ENCODE assay signal across 8 cellular contexts in the genomic region with DNA sequence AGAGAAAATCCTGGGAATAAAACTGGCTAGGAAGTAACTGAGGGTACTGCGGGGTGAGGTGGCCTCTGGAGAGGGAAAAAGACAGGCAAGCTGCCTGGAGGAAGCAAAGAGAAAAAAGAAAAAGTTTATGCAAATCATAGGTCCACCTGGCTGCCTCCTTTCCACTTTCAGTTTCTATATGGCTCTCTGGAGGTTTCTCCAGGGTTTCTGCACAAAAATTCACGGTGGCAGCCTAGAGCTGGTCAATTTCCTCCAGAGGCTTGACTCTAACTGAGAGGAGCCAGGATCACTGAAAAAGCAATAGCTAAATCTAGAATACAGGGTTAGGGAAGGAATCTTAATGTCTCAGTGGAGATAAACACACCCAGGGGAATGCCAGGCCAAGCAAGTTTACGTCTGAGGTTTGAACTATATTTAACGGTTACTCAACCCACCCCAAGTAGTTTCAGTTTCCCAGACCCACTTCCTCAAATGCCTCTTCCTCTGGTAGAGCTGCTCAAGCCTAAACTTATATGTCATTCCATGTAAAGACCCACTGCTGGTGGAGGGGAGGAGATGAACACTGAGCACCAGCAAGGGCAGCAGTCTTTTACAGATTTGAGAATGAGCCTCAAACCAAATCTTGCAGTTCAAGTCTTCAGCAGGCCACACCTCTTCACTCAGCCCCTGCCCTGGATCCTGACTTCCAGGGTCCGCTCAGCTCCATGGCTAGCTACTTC. TPM values are rescaled to one million over a fixed set of nuclear protein-coding genes. Genes with fewer than 3 reads are reported as not detected.
A peak's percentile ranks its signal among the peaks of the same experiment; 100 is the strongest.
DNase-seq lines count a peak whose midpoint lies in the region; ATAC-seq and TF ChIP-seq lines count a peak whose summit lies in the region.

No MANE protein-coding gene starts in this region.

- POLR2A ChIA-PET in Caco-2 (lab: Charles Lee), result no interaction called here

- H3K27ac Mint-ChIP-seq in Caco-2 (ENCODE audit: unreplicated experiment), result no peak overlapping the region

- H3K4me1 Mint-ChIP-seq in Caco-2 (ENCODE audit: low read depth, unreplicated experiment), result no peaks in the 10 kb centered on the region

- H3K9me3 ChIP-seq in mucosa of rectum (ENCODE audit: control insufficient read depth in 2 of 2, low read length in 2 of 2) (no peaks in the 10 kb centered on the region), Caco-2 (no peaks in the 10 kb centered on the region)

- peak overlapping the region; percentile 75 for H3K4me3 ChIP-seq in ACC112 (ENCODE audit: low read depth, low read length)
- H3K4me3 ChIP-seq in mucosa of rectum (ENCODE audit: low read length in 2 of 2), result peak overlapping the region; percentile 60 to 65
- H3K4me3 ChIP-seq in Caco-2 (ENCODE audit: low read depth, low read length), result no peak overlapping the region

- H3K27ac ChIP-seq in ACC112 (ENCODE audit: low read depth, low read length) (peak overlapping the region; percentile 78), caudate nucleus (ENCODE audit: low read depth, low read length) (peak overlapping the region; percentile 28), mucosa of rectum (ENCODE audit: low read depth in 2 of 2, low read length in 2 of 2) (peak overlapping the region; percentile 74 to 77)

- intact Hi-C loops in Caco-2 (cut with micrococcal nuclease; ENCODE audit: unreplicated experiment), result no loop called here

- H3K4me3 Mint-ChIP-seq in Caco-2 (ENCODE audit: unreplicated experiment), result no peak overlapping the region

- H2AFZ ChIP-seq in ACC112 (ENCODE audit: low read length, unreplicated experiment), result peak overlapping the region; percentile 76

- H3K36me3 Mint-ChIP-seq in Caco-2 (ENCODE audit: insufficient read depth, unreplicated experiment), result no peaks in the 10 kb centered on the region

- H3K9ac ChIP-seq in mucosa of rectum (ENCODE audit: low read depth in 1 of 2, low read length in 2 of 2), result peak overlapping the region; percentile 18 to 44

- H3K4me1 ChIP-seq in ACC112 (ENCODE audit: control insufficient read depth, insufficient read depth, low read length, unreplicated experiment) (peaks cover 41% of the 10 kb centered on the region), mucosa of rectum (ENCODE audit: control insufficient read depth in 2 of 2, insufficient read depth in 2 of 2, low read length in 2 of 2) (peaks cover 14 to 16% of the 10 kb centered on the region in 2 donors), Caco-2 (no peaks in the 10 kb centered on the region)

- ATAC-seq in GM18867 (IDR thresholded peaks at IDR 0.05; ENCODE audit: unreplicated experiment) (peak; percentile 59), HG03039 (IDR thresholded peaks at IDR 0.05; ENCODE audit: unreplicated experiment) (peak; percentile 63)

- DNase-seq in RPMI8226 (peak; percentile 83), caudate nucleus (lab: John Stamatoyannopoulos, UW) (peak in 2 of 61 donors; percentile 10 to 29), Caco-2 (no peak), NCI-H510A (lab: John Stamatoyannopoulos, UW) (no peak)

- BruUV-seq in Caco-2 (replicated peaks; lab: Mats Ljungman, UMichigan), result no TSS peak

- H3K36me3 ChIP-seq in ACC112 (ENCODE audit: insufficient read depth, low read length) (no peaks in the 10 kb centered on the region), mucosa of rectum (ENCODE audit: control insufficient read depth in 2 of 2, insufficient read depth in 2 of 2, low read length in 2 of 2) (no peaks in the 10 kb centered on the region), Caco-2 (ENCODE audit: control insufficient read depth, insufficient read depth, low read length) (no peaks in the 10 kb centered on the region)

- H3K9me3 Mint-ChIP-seq in Caco-2 (ENCODE audit: unreplicated experiment), result no peaks in the 10 kb centered on the region

- CTCF ChIA-PET in Caco-2 (lab: Charles Lee), result no interaction called here

- H3K27me3 Mint-ChIP-seq in Caco-2 (ENCODE audit: insufficient read depth, unreplicated experiment), result no peaks in the 10 kb centered on the region

- H3K79me2 ChIP-seq in ACC112 (ENCODE audit: control insufficient read depth, insufficient read depth, low read length, unreplicated experiment), result peaks cover 38% of the 10 kb centered on the region

- no peaks in the 10 kb centered on the region for H3K27me3 ChIP-seq in ACC112 (ENCODE audit: insufficient read depth, low read length)
- no peaks in the 10 kb centered on the region for H3K27me3 ChIP-seq in mucosa of rectum (ENCODE audit: control insufficient read depth in 2 of 2, insufficient read depth in 2 of 2, low read length in 2 of 2)
- no peaks in the 10 kb centered on the region for H3K27me3 ChIP-seq in Caco-2 (replicated peaks; ENCODE audit: control insufficient read depth, insufficient read depth, low read length)

- no peak for TF ChIP-seq CTCF in Caco-2 (IDR thresholded peaks at IDR 0.05; ENCODE audit: insufficient read depth in 1 of 2, low read depth in 1 of 2, low read length in 1 of 2, severe bottlenecking in 1 of 2, unreplicated experiment in 1 of 2)

RNA-seq across cellular contexts. Expression of a gene that starts 5.7 kb away (rescaled TPM):
- total RNA-seq in Caco-2 (2022), result 0.29 and 0.63 TPM in 2 replicates

RNA-seq across cellular contexts. Expression of a gene that starts 19.7 kb away (rescaled TPM):
- 0.23 and 0.52 TPM in 2 replicates for total RNA-seq in Caco-2 (2022)

RNA-seq across cellular contexts. Expression of a gene that starts 50.4 kb away (rescaled TPM):
- total RNA-seq in Caco-2 (2022), result not detected in 2 replicates

Comparison
In these comparisons a context has a peak if more than half of its experiments do, and no peak if none do; other contexts are left out.
1. H3K27ac ChIP-seq: peak in every context shown above with its lines; median percentile 78 in ACC112; 76 in mucosa of rectum; 28 in caudate nucleus.